In the genomic region with DNA sequence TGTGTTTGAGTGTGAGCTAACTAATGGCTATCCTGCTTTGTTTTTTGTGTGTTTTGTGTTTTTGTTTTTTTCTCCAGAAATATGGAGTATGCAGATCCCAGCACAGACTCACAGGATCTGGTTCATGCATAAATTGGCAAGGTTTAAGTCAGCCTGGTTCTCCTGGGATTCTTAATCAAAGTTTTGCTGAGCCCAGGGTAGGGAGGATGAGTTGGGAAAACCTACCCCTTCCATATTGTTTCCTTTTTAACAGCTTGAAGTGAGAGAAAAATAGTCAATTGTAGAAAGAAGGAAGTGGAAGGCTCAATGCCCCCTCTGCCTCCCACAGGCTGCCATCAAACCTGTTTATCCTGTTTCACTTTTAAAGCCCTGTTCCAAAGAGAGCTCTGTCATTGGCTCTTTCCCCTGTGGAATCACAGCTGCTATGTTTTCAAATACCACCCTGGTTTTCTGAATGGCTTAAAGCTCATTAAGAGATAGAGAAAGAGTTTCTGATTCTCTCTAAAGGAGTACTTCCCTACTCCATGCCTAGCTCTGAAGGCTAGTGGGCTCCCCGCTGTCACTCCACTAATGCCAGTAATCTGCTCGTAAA, we compare ENCODE assay signal across 14 cellular contexts. TPM values are rescaled to one million over a fixed set of nuclear protein-coding genes. Genes with fewer than 3 reads are reported as not detected.
A peak's percentile ranks its signal among the peaks of the same experiment; 100 is the strongest.
DNase-seq lines count a peak whose midpoint lies in the region; ATAC-seq and TF ChIP-seq lines count a peak whose summit lies in the region.
"Had no signal": no experiment of that assay in that cellular context is flagged by ENCODE, and none has a peak within 500 bp of the region (broad histone marks: within the 10 kb centered on the region; RNA-seq: fewer than 3 reads in every experiment).

No MANE protein-coding gene starts in this region.

- POLR2A ChIA-PET in Caco-2 (lab: Charles Lee) = interaction anchor here (0.5 to 1.0 kb wide), 4 partner anchors 14 to 1739 kb away, joined by 3 to 5 read pairs (median 4); a partner anchor contains a TSS

- BruUV-seq in Caco-2 (replicated peaks; lab: Mats Ljungman, UMichigan) = no TSS peak

- H3K9me3 ChIP-seq in Caco-2 = 0 out of 2 replicates have a peak, but pooled peaks cover 5% of the 10 kb centered on the region
- H3K9me3 ChIP-seq in lower lobe of right lung = no peaks in the 10 kb centered on the region

- peak overlapping the region; percentile 46 for H3K27ac Mint-ChIP-seq in Caco-2 (ENCODE audit: unreplicated experiment)

- H3K9me3 Mint-ChIP-seq in Caco-2 (ENCODE audit: unreplicated experiment) = no peaks in the 10 kb centered on the region

- TF ChIP-seq CTCF in Caco-2 (IDR thresholded peaks at IDR 0.05; ENCODE audit: insufficient read depth in 1 of 2, low read depth in 1 of 2, low read length in 1 of 2, severe bottlenecking in 1 of 2, unreplicated experiment in 1 of 2) (no peak), VCaP (conservative IDR thresholded peaks at IDR 0.05) (no peak), lower lobe of right lung (IDR thresholded peaks at IDR 0.05) (no peak)

- H3K4me3 Mint-ChIP-seq in Caco-2 (ENCODE audit: unreplicated experiment) = no peak overlapping the region

- H3K27me3 ChIP-seq in Caco-2 (replicated peaks; ENCODE audit: control insufficient read depth, insufficient read depth, low read length) (no peaks in the 10 kb centered on the region), lower lobe of right lung (ENCODE audit: low read depth) (peaks cover 6% of the 10 kb centered on the region)

- H3K27me3 Mint-ChIP-seq in Caco-2 (ENCODE audit: insufficient read depth, unreplicated experiment) = no peaks in the 10 kb centered on the region

- DNase-seq in Caco-2 (peak; percentile 67 to 74), NCI-H1048 (lab: John Stamatoyannopoulos, UW) (peak; percentile 71), lower lobe of right lung (no peak)
- DNase-seq in activated effector memory CD4-positive, alpha-beta T cell treated with Interleukin-2 at 50 U/mL for 16 hours = no peak
- DNase-seq: activated CD8-positive, alpha-beta memory T cell treated with anti-CD3 and anti-CD28 coated beads for 24 hours; activated gamma-delta T cell; Calu3; midbrain; NCI-H1092; stimulated activated CD4-positive, alpha-beta T cell treated with anti-CD3 and anti-CD28 coated beads, Interleukin-15, amount 100 ng/mL, for 24 hours had no signal

- H3K4me1 ChIP-seq in Caco-2 (peaks cover 28% of the 10 kb centered on the region), lower lobe of right lung (no peaks in the 10 kb centered on the region)

- H3K36me3 Mint-ChIP-seq in Caco-2 (ENCODE audit: insufficient read depth, unreplicated experiment) = peaks cover 6% of the 10 kb centered on the region

- peaks cover 47% of the 10 kb centered on the region for H3K4me1 Mint-ChIP-seq in Caco-2 (ENCODE audit: low read depth, unreplicated experiment)

- ATAC-seq in lower lobe of right lung (peak; percentile 59 to 70), GM21390 (IDR thresholded peaks at IDR 0.05; ENCODE audit: unreplicated experiment) (no peak), HG03342 (IDR thresholded peaks at IDR 0.05; ENCODE audit: unreplicated experiment) (no peak), HG02798 (IDR thresholded peaks at IDR 0.05; ENCODE audit: poor library complexity, unreplicated experiment) (no peak)

- H3K4me3 ChIP-seq in Caco-2 (ENCODE audit: low read depth, low read length) (no peak overlapping the region), lower lobe of right lung (no peak overlapping the region)

- no peaks in the 10 kb centered on the region for H3K36me3 ChIP-seq in Caco-2 (ENCODE audit: control insufficient read depth, insufficient read depth, low read length)
- no peaks in the 10 kb centered on the region for H3K36me3 ChIP-seq in lower lobe of right lung

- CTCF ChIA-PET in Caco-2 (lab: Charles Lee) = interaction anchor here (0.7 to 1.6 kb wide), 5 partner anchors 21 to 194 kb away, joined by 3 to 11 read pairs (median 4); a partner anchor contains a TSS

- intact Hi-C loops in Caco-2 (cut with micrococcal nuclease; ENCODE audit: unreplicated experiment) (loop anchor here (1.0 kb wide), 1 partner anchor 23 kb away; a partner anchor contains a TSS), lower lobe of right lung (cut with DNase I) (no loop called here)

- H3K27ac ChIP-seq in VCaP = peak overlapping the region; percentile 32
- H3K27ac ChIP-seq in lower lobe of right lung = no peak overlapping the region

RNA-seq across cellular contexts. Expression of a gene that starts 23.4 kb away (rescaled TPM):
- 440 and 534 TPM in 2 replicates for total RNA-seq in Caco-2 (2022)
- total RNA-seq in lower lobe of right lung = 149 TPM

Comparison
In these comparisons a context has a peak if more than half of its experiments do, and no peak if none do; other contexts are left out.
1. DNase-seq: peak in Caco-2 (2 of 2) and NCI-H1048 (single experiment); none in lower lobe of right lung (single experiment) and activated effector memory CD4-positive, alpha-beta T cell treated with Interleukin-2 at 50 U/mL for 16 hours (single experiment).
2. ATAC-seq: peak in lower lobe of right lung (2 of 2); none in GM21390 (single experiment), HG03342 (single experiment) and HG02798 (single experiment).